Comparison of ENCODE assay signal across 8 cellular contexts in the genomic region with DNA sequence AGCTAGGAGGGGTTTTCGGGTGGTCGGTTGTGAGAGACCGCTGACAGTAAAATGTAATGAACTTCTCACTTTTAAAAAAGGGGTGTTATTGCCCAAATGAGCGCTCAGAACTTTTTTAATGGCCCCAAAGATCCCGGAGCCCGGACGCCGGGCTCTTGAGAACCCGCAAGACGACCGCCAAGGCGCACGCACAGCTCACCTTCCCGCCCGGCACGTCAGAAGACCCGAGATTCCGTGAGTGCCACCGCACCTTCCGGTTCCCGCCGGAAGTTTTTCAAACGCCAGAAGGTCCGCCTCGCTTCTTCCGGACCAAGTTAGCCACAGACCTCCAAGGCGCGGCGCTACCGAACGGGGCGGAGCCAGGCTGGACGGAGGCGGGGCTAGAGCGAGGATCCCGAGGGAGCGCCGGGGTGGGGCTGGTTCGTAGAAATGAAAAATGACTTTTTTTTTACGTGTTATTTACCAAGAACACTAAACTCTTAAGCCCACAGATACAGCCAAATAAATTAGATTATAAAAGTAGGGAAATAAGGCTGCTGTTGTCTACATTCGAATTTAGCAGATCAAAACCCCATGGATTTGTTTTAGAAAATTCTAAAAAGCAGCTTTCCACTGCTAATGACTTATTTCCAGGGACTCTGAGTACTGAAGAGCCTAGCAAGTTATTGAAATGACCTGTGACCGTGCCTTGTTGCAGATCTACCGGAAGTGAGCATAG. TPM values are rescaled to one million over a fixed set of nuclear protein-coding genes. Genes with fewer than 3 reads are reported as not detected.
DNase-seq lines count a peak whose midpoint lies in the region; ATAC-seq, FAIRE-seq and TF ChIP-seq lines count a peak whose summit lies in the region.

A gene with protein sequence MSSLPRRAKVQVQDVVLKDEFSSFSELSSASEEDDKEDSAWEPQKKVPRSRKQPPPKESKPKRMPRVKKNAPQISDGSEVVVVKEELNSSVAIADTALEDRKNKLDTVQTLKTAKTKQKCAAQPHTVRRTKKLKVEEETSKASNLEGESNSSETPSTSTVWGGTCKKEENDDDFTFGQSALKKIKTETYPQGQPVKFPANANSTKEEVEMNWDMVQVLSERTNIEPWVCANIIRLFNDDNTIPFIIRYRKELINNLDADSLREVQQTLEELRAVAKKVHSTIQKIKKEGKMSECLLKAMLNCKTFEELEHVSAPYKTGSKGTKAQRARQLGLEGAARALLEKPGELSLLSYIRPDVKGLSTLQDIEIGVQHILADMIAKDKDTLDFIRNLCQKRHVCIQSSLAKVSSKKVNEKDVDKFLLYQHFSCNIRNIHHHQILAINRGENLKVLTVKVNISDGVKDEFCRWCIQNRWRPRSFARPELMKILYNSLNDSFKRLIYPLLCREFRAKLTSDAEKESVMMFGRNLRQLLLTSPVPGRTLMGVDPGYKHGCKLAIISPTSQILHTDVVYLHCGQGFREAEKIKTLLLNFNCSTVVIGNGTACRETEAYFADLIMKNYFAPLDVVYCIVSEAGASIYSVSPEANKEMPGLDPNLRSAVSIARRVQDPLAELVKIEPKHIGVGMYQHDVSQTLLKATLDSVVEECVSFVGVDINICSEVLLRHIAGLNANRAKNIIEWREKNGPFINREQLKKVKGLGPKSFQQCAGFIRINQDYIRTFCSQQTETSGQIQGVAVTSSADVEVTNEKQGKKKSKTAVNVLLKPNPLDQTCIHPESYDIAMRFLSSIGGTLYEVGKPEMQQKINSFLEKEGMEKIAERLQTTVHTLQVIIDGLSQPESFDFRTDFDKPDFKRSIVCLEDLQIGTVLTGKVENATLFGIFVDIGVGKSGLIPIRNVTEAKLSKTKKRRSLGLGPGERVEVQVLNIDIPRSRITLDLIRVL (minus strand): TSS at position 248 of the 718 bp plus-strand sequence. CDS start 5,826 bp downstream, outside the sequence.

- H3K4me2 ChIP-seq in astrocyte (ENCODE audit: low read length), result peak within 1 kb of the TSS; percentile 99

- H3K27ac ChIP-seq in astrocyte (ENCODE audit: low read depth, low read length) (peak within 1 kb of the TSS; percentile 83), right cardiac atrium (ENCODE audit: low read length) (peak within 1 kb of the TSS; percentile 96), vagina (peak within 1 kb of the TSS; percentile 93)

- H3K4me3 ChIP-seq in astrocyte (ENCODE audit: insufficient read depth, low read depth, low read length) (peak within 1 kb of the TSS; percentile 85), right cardiac atrium (ENCODE audit: low read length) (peak within 1 kb of the TSS; percentile 98), vagina (peak within 1 kb of the TSS; percentile 54 to 84)

- H3K27me3 ChIP-seq in astrocyte (ENCODE audit: insufficient read depth, low read length) (no peaks in the 10 kb centered on the region), right cardiac atrium (ENCODE audit: control insufficient read depth, insufficient read depth) (no peaks in the 10 kb centered on the region), vagina (no peaks in the 10 kb centered on the region)

- TF ChIP-seq CTCF in astrocyte (IDR thresholded peaks at IDR 0.05; ENCODE audit: insufficient read depth, low read depth, low read length) (no peak), vagina (IDR thresholded peaks at IDR 0.05) (no peak)

- peak within 1 kb of the TSS; percentile 88 for H3K4me3 Mint-ChIP-seq in T-helper 2 cell treated with Interferon-gamma antibody and Interleukin-4, amounts not matched to agents 5 μg/mL and 100 μg/mL, for 36 hours
- H3K4me3 Mint-ChIP-seq in astrocyte (ENCODE audit: unreplicated experiment), result peak within 1 kb of the TSS; percentile 98

- H3K79me2 ChIP-seq in astrocyte (ENCODE audit: insufficient read depth, low read length), result peaks cover 38% of the 10 kb centered on the region

- 2% methylated on average over 43 of the region's 43 CpGs for WGBS in right cardiac atrium

- FAIRE-seq in astrocyte (lab: Jason Lieb, UNC), result no peak

- ATAC-seq in GM18502 (IDR thresholded peaks at IDR 0.05; ENCODE audit: poor library complexity, unreplicated experiment) (peak; percentile 93), HG02970 (IDR thresholded peaks at IDR 0.05; ENCODE audit: low FRiP score, unreplicated experiment) (peak; percentile 80), right cardiac atrium (peak; percentile 98)

- peak within 1 kb of the TSS; percentile 89 for H3K9ac ChIP-seq in astrocyte (ENCODE audit: low read length)

- H3K27me3 Mint-ChIP-seq in T-helper 2 cell treated with Interferon-gamma antibody and Interleukin-4, amounts not matched to agents 5 μg/mL and 100 μg/mL, for 36 hours (ENCODE audit: low read depth), result no peaks in the 10 kb centered on the region
- no peaks in the 10 kb centered on the region for H3K27me3 Mint-ChIP-seq in astrocyte (ENCODE audit: low read depth, unreplicated experiment)

- H3K9me3 ChIP-seq in astrocyte (ENCODE audit: insufficient read depth, low read depth, low read length) (no peaks in the 10 kb centered on the region), right cardiac atrium (ENCODE audit: control insufficient read depth, low read length) (no peaks in the 10 kb centered on the region), vagina (no peaks in the 10 kb centered on the region)

- peaks cover 24% of the 10 kb centered on the region for H3K4me1 Mint-ChIP-seq in T-helper 2 cell treated with Interferon-gamma antibody and Interleukin-4, amounts not matched to agents 5 μg/mL and 100 μg/mL, for 36 hours (ENCODE audit: low read depth)
- H3K4me1 Mint-ChIP-seq in astrocyte (ENCODE audit: low read depth, unreplicated experiment), result peaks cover 1% of the 10 kb centered on the region

- no peaks in the 10 kb centered on the region for H3K36me3 Mint-ChIP-seq in T-helper 2 cell treated with Interferon-gamma antibody and Interleukin-4, amounts not matched to agents 5 μg/mL and 100 μg/mL, for 36 hours (ENCODE audit: low read depth)
- H3K36me3 Mint-ChIP-seq in astrocyte (ENCODE audit: low read depth, unreplicated experiment), result no peaks in the 10 kb centered on the region

- intact Hi-C loops in right cardiac atrium (cut with DNase I) (no loop called here), vagina (cut with DNase I) (no loop called here)

- peak; percentile 81 to 90 for DNase-seq in NCI-H1930 (lab: John Stamatoyannopoulos, UW)
- peak; percentile 92 for DNase-seq in T-helper 2 cell treated with Interferon-gamma antibody and Interleukin-4, amounts not matched to agents 5 μg/mL and 100 μg/mL, for 36 hours (ENCODE audit: low spot score)
- DNase-seq in astrocyte (ENCODE audit: low read depth), result peak; percentile 87
- DNase-seq in right cardiac atrium, result peak; percentile 95 to 98 (median 97)
- peak; percentile 92 for DNase-seq in putamen (ENCODE audit: low spot score)
- DNase-seq in vagina (ENCODE audit: extremely low spot score in 2 of 2), result peak; percentile 93 to 97

- H3K4me1 ChIP-seq in astrocyte (ENCODE audit: insufficient read depth, low read length), result peaks cover 8% of the 10 kb centered on the region
- no peaks in the 10 kb centered on the region for H3K4me1 ChIP-seq in right cardiac atrium (ENCODE audit: control insufficient read depth, insufficient read depth, low read length)
- H3K4me1 ChIP-seq in vagina, result peaks cover 15% of the 10 kb centered on the region

- H3K36me3 ChIP-seq in astrocyte (ENCODE audit: insufficient read depth, low read length), result no peaks in the 10 kb centered on the region
- no peaks in the 10 kb centered on the region for H3K36me3 ChIP-seq in vagina

- peak within 1 kb of the TSS; percentile 78 for H2AFZ ChIP-seq in astrocyte (ENCODE audit: low read depth, low read length)

- peaks cover 12% of the 10 kb centered on the region for H4K20me1 ChIP-seq in astrocyte (ENCODE audit: insufficient read depth, low read length)

- peak within 1 kb of the TSS; percentile 90 for H3K27ac Mint-ChIP-seq in T-helper 2 cell treated with Interferon-gamma antibody and Interleukin-4, amounts not matched to agents 5 μg/mL and 100 μg/mL, for 36 hours
- H3K27ac Mint-ChIP-seq in astrocyte (ENCODE audit: unreplicated experiment), result peak within 1 kb of the TSS; percentile 90

- no peaks in the 10 kb centered on the region for H3K9me3 Mint-ChIP-seq in T-helper 2 cell treated with Interferon-gamma antibody and Interleukin-4, amounts not matched to agents 5 μg/mL and 100 μg/mL, for 36 hours
- H3K9me3 Mint-ChIP-seq in astrocyte (ENCODE audit: unreplicated experiment), result no peaks in the 10 kb centered on the region

- TF ChIP-seq POLR2A in vagina (IDR thresholded peaks at IDR 0.05), result peak in 1 of 2 donors; percentile 43

RNA-seq across cellular contexts. Expression of the gene that starts here (rescaled TPM):
- 9.3 and 9.5 TPM in 2 replicates for total RNA-seq in astrocyte
- total RNA-seq in right cardiac atrium, result 10 to 100 TPM in 3 of 4 donors, 1 to 10 TPM in 1; 9.1 to 13.6 (median 13.1) TPM
- polyA plus RNA-seq in right cardiac atrium, result 4.2 TPM
- total RNA-seq in vagina, result 9.1 TPM

Comparison
In these comparisons a context has a peak if more than half of its experiments do, and no peak if none do; other contexts are left out.
1. Peak in every context shown above with its lines: DNase-seq, ATAC-seq, H3K4me3 ChIP-seq and H3K27ac ChIP-seq.